5 cellular contexts compared by ENCODE assay signal in the genomic region with DNA sequence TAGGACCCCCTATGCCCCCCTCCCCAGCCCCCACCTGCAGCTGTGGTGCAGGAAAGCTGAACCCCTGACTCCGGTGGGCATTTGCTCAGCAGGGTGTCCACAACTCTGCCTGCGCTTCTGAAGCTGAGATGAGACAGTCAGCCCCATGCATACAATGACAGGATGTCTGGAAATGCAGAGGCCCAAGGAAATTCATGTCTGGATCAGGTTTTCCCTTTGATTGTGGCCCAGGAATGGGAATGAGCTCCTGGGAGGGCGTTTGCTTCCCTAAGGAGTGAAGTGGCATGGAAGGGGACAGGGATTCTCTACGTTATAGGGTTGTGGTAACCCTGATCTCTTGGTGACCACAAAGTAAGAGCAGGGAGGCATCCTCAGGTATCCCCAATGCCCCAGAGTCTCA. TPM values are rescaled to one million over a fixed set of nuclear protein-coding genes. Genes with fewer than 3 reads are reported as not detected.
"Had no signal": no experiment of that assay in that cellular context is flagged by ENCODE, and none has a peak within 500 bp of the region (broad histone marks: within the 10 kb centered on the region; RNA-seq: fewer than 3 reads in every experiment).

No MANE protein-coding gene starts in this region.

RNA-seq across cellular contexts. Expression of gene C22orf42, which starts 22.2 kb away (rescaled TPM):
- total RNA-seq: activated naive CD4-positive, alpha-beta T cell treated with anti-CD3 and anti-CD28 coated beads, Interleukin-2, amount 50 U/mL, for 72 hours; activated T-helper 2 cell treated with anti-CD3 and anti-CD28 coated beads, Interferon-gamma antibody, Interleukin-2, Interleukin-4, amounts not matched to agents 10 μg/mL and 5 μg/mL and 100 μg/mL, durations not matched to agents 14 hours and 24 hours and 36 hours; cardiac muscle cell; PC-3; SK-MEL-5 had no signal
- polyA plus RNA-seq: cardiac muscle cell had no signal
